Comparison of ENCODE assay signal across 8 cellular contexts in the genomic region with DNA sequence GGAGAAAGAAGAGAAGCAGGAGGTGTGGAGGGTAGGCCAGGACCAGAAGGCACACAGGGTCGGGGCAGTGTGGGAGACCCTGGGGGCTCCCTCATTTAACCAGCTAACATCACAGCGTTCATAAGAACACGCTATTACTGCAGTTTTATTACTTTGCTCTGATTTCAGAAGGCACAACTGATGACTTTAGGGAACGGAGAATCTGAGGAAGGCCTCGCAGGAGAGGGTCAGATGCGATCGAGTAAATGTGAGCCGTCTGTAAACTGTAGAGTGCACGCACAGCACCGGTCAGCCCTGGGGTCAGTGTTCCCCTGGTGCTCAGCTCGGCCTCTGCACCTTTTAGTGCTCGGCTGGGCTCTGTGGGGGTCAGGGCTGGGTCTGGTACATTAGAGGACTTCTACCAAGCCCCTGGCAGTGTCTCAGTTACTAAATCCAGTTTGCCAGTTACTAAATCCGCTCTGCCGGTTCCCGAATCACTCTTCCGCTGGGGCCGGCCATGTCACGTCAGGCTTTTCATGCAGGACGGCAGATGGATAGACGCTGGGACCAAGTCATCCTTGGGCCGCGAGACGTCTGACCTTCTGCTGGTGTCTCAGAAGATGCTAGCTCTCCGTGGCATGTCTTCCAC.
DNase-seq lines count a peak whose midpoint lies in the region; ATAC-seq and TF ChIP-seq lines count a peak whose summit lies in the region.

No MANE protein-coding gene starts in this region.

- no peaks in the 10 kb centered on the region for H3K9me3 Mint-ChIP-seq in activated CD8-positive, alpha-beta memory T cell treated with anti-CD3 and anti-CD28 coated beads, Interleukin-2, amount 10 ng/mL, durations not matched to agents 7 days and 5 days (ENCODE audit: low read depth)
- H3K9me3 Mint-ChIP-seq in brain (peaks cover 0 to 7% (median 0%) of the 10 kb centered on the region in 5 experiments), memory B cell (peaks cover 10% of the 10 kb centered on the region)

- no peak for ATAC-seq in activated CD8-positive, alpha-beta memory T cell treated with anti-CD3 and anti-CD28 coated beads, Interleukin-2, amount 10 ng/mL, durations not matched to agents 7 days and 5 days
- ATAC-seq in memory B cell (ENCODE audit: low read depth), result no peak
- ATAC-seq in GM18861 (IDR thresholded peaks at IDR 0.05; ENCODE audit: unreplicated experiment), result no peak

- H3K27me3 ChIP-seq in thyroid gland, result no peaks in the 10 kb centered on the region

- H3K4me3 ChIP-seq in thyroid gland (replicated peaks in 1 of 3), result no peak overlapping the region

- no peak for TF ChIP-seq POLR2A in thyroid gland (IDR thresholded peaks at IDR 0.05)

- no peaks in the 10 kb centered on the region for H3K27me3 Mint-ChIP-seq in activated CD8-positive, alpha-beta memory T cell treated with anti-CD3 and anti-CD28 coated beads, Interleukin-2, amount 10 ng/mL, durations not matched to agents 7 days and 5 days
- H3K27me3 Mint-ChIP-seq in brain, result no peaks in the 10 kb centered on the region
- H3K27me3 Mint-ChIP-seq in memory B cell, result no peaks in the 10 kb centered on the region

- H3K27ac Mint-ChIP-seq in activated CD8-positive, alpha-beta memory T cell treated with anti-CD3 and anti-CD28 coated beads, Interleukin-2, amount 10 ng/mL, durations not matched to agents 7 days and 5 days, result peak overlapping the region; percentile 87
- H3K27ac Mint-ChIP-seq in brain (peak overlapping the region; percentile 94 to 99 (median 97)), memory B cell (peak overlapping the region; percentile 97)

- intact Hi-C loops in thyroid gland (cut with DNase I), result no loop called here

- peak overlapping the region in 2 of 3 donors; percentile 4 to 43 for H3K27ac ChIP-seq in thyroid gland

- DNase-seq in activated CD8-positive, alpha-beta memory T cell treated with anti-CD3 and anti-CD28 coated beads, Interleukin-2, amount 10 ng/mL, durations not matched to agents 7 days and 5 days, result no peak
- no peak for DNase-seq in activated CD8-positive, alpha-beta memory T cell treated with anti-CD3 and anti-CD28 coated beads, Interleukin-2, amount 50 U/mL, for 4 hours
- DNase-seq in memory B cell (ENCODE audit: low spot score in 2 of 2) (no peak), thyroid gland (no peak), NCI-H748 (lab: John Stamatoyannopoulos, UW; ENCODE audit: unreplicated experiment) (no peak), dermis blood vessel endothelial cell (no peak)

- H3K4me3 Mint-ChIP-seq in activated CD8-positive, alpha-beta memory T cell treated with anti-CD3 and anti-CD28 coated beads, Interleukin-2, amount 10 ng/mL, durations not matched to agents 7 days and 5 days, result no peak overlapping the region
- H3K4me3 Mint-ChIP-seq in brain, result peak overlapping the region; percentile 73 to 82 (median 77)
- H3K4me3 Mint-ChIP-seq in memory B cell, result peak overlapping the region; percentile 61

- H3K4me1 Mint-ChIP-seq in activated CD8-positive, alpha-beta memory T cell treated with anti-CD3 and anti-CD28 coated beads, Interleukin-2, amount 10 ng/mL, durations not matched to agents 7 days and 5 days, result peaks cover 84% of the 10 kb centered on the region
- H3K4me1 Mint-ChIP-seq in brain (peaks cover 80% of the 10 kb centered on the region), memory B cell (peaks cover 52% of the 10 kb centered on the region)

- peaks cover 27 to 50% of the 10 kb centered on the region in 2 donors for H3K4me1 ChIP-seq in thyroid gland

- WGBS in thyroid gland, 2 donors, result 87 to 90% methylated on average over 21 to 24 of the region's 24 CpGs

- H3K36me3 ChIP-seq in thyroid gland, result no peaks in the 10 kb centered on the region

- CTCF ChIA-PET in activated CD8-positive, alpha-beta memory T cell treated with anti-CD3 and anti-CD28 coated beads, Interleukin-2, amount 10 ng/mL, durations not matched to agents 7 days and 5 days (lab: Charles Lee), result interaction anchor here (0.7 to 1.8 kb wide), 4 partner anchors 36 to 133 kb away, joined by 3 to 9 read pairs (median 4); no protein-coding TSS in a partner anchor

- H3K36me3 Mint-ChIP-seq in activated CD8-positive, alpha-beta memory T cell treated with anti-CD3 and anti-CD28 coated beads, Interleukin-2, amount 10 ng/mL, durations not matched to agents 7 days and 5 days, result peaks cover 54% of the 10 kb centered on the region
- H3K36me3 Mint-ChIP-seq in brain (peaks cover 32% of the 10 kb centered on the region), memory B cell (peaks cover 27% of the 10 kb centered on the region)

- H3K9me3 ChIP-seq in thyroid gland, result no peaks in the 10 kb centered on the region

- TF ChIP-seq CTCF in brain (conservative IDR thresholded peaks at IDR 0.05), result no peak
- TF ChIP-seq CTCF in thyroid gland (IDR thresholded peaks at IDR 0.05), result no peak
